In the genomic region with DNA sequence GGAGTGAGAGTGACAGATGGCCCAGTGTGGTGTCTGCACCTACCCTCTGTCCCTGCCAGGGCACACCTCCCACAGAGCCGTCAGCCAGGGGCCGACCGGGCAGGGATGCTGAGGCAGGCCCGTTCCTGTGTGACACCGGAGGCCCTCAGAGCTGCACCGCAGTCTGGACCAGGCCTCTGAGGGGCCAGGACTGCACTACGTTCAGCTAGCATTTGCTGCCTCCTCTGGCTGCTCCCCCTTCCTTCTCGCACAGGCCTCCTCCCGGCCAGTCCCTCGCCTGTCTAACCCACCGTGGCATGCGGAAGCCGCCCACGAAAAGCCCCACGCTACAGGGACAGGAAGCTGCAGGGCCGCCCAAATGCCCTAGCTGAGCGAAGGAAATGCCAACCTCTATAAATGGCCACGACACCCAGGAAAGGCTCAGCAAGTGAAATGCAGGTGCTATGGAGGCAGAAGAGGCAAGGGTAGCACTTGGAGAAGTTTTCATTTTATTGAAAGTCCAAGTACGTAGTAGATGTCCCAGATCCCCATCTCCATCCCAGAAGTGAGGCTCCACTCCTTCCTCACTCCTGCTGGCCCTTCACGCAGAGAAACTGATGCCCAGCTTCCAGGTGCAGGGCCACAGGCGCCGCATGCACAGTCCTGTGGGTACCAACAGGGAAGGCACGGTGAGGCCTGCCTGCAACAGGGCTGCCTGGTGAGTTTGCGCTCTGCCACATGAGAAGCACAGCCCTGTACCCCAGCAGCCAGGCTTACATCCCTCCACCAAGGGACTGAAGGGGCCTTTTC, we compare ENCODE assay signal across 19 cellular contexts. TPM values are rescaled to one million over a fixed set of nuclear protein-coding genes. Genes with fewer than 3 reads are reported as not detected.
DNase-seq lines count a peak whose midpoint lies in the region; ATAC-seq and TF ChIP-seq lines count a peak whose summit lies in the region.
"Had no signal": no experiment of that assay in that cellular context is flagged by ENCODE, and none has a peak within 500 bp of the region (broad histone marks: within the 10 kb centered on the region; RNA-seq: fewer than 3 reads in every experiment).

No MANE protein-coding gene starts in this region.

- H3K27me3 ChIP-seq in DND-41 (ENCODE audit: insufficient read depth, low read length, poor library complexity): no peaks in the 10 kb centered on the region

- DNase-seq in DND-41 (peak; percentile 13), NCI-H226 (peak; percentile 8), erythroblast (lab: John Stamatoyannopoulos, UW) (peak; percentile 8 to 21), osteocyte (ENCODE audit: extremely low spot score, unreplicated experiment) (peak; percentile 81), NOMO-1 treated with dmso at 0.1 percent for 144 hours (lab: John Stamatoyannopoulos, UW; ENCODE audit: unreplicated experiment) (no peak), T-helper 1 cell (no peak)
- no peak for DNase-seq in activated CD4-positive, alpha-beta memory T cell treated with anti-CD3 and anti-CD28 coated beads for 36 hours
- DNase-seq: Caco-2; CD4-positive, CD25-positive, alpha-beta regulatory T cell; H7; NCI-H1092; NCI-H1694; NCI-H2107; NCI-H345; NCI-H69; RPMI8226; SIG-M5 had no signal

- H3K9ac ChIP-seq in DND-41 (ENCODE audit: low read depth, low read length): no peak overlapping the region

- no peaks in the 10 kb centered on the region for H3K4me1 ChIP-seq in DND-41 (ENCODE audit: insufficient read depth, low read length)
- H3K4me1 ChIP-seq: Caco-2 had no signal

- H2AFZ ChIP-seq in DND-41 (ENCODE audit: low read depth, low read length): no peak overlapping the region

- TF ChIP-seq POLR2A in erythroblast (IDR thresholded peaks at IDR 0.05; ENCODE audit: low read length): no peak

- intact Hi-C loops in activated CD4-positive, alpha-beta memory T cell treated with anti-CD3 and anti-CD28 coated beads for 36 hours (cut with micrococcal nuclease): no loop called here

- no peak overlapping the region for H3K4me2 ChIP-seq in DND-41 (ENCODE audit: insufficient read depth, low read length)

- no peaks in the 10 kb centered on the region for H3K79me2 ChIP-seq in DND-41 (ENCODE audit: insufficient read depth, low read length)

- no peaks in the 10 kb centered on the region for H3K4me1 Mint-ChIP-seq in osteocyte (ENCODE audit: unreplicated experiment)
- H3K4me1 Mint-ChIP-seq in activated CD4-positive, alpha-beta memory T cell treated with anti-CD3 and anti-CD28 coated beads for 36 hours (ENCODE audit: low read depth): no peaks in the 10 kb centered on the region
- H3K4me1 Mint-ChIP-seq: CD4-positive, CD25-positive, alpha-beta regulatory T cell had no signal

- CTCF ChIA-PET in activated CD4-positive, alpha-beta memory T cell treated with anti-CD3 and anti-CD28 coated beads for 36 hours (lab: Charles Lee): no interaction called here

- no peak overlapping the region for H3K27ac ChIP-seq in DND-41 (ENCODE audit: low read length)

- ATAC-seq in DND-41 (ENCODE audit: insufficient read depth, low read depth) (no peak), esophagus mucosa (no peak)

- H3K27me3 Mint-ChIP-seq in osteocyte (ENCODE audit: unreplicated experiment): no peaks in the 10 kb centered on the region
- H3K27me3 Mint-ChIP-seq in activated CD4-positive, alpha-beta memory T cell treated with anti-CD3 and anti-CD28 coated beads for 36 hours: no peaks in the 10 kb centered on the region

- no peaks in the 10 kb centered on the region for H4K20me1 ChIP-seq in DND-41 (ENCODE audit: insufficient read depth, low read length)

- peaks cover 83% of the 10 kb centered on the region for H3K36me3 ChIP-seq in DND-41 (ENCODE audit: insufficient read depth, low read length)

- H3K9me3 Mint-ChIP-seq in osteocyte (ENCODE audit: unreplicated experiment): peaks cover 30% of the 10 kb centered on the region
- peaks cover 86% of the 10 kb centered on the region for H3K9me3 Mint-ChIP-seq in activated CD4-positive, alpha-beta memory T cell treated with anti-CD3 and anti-CD28 coated beads for 36 hours

- H3K9me3 ChIP-seq in DND-41 (ENCODE audit: insufficient read depth, low read length, severe bottlenecking): peaks cover 56% of the 10 kb centered on the region

- H3K4me3 ChIP-seq in DND-41 (ENCODE audit: low read depth in 1 of 2, low read length in 2 of 2): no peak overlapping the region

- peaks cover 80% of the 10 kb centered on the region for H3K36me3 Mint-ChIP-seq in osteocyte (ENCODE audit: unreplicated experiment)
- H3K36me3 Mint-ChIP-seq in activated CD4-positive, alpha-beta memory T cell treated with anti-CD3 and anti-CD28 coated beads for 36 hours: peaks cover 89% of the 10 kb centered on the region

- no peak overlapping the region for H3K27ac Mint-ChIP-seq in osteocyte (ENCODE audit: unreplicated experiment)
- no peak overlapping the region for H3K27ac Mint-ChIP-seq in activated CD4-positive, alpha-beta memory T cell treated with anti-CD3 and anti-CD28 coated beads for 36 hours
- H3K27ac Mint-ChIP-seq: CD4-positive, CD25-positive, alpha-beta regulatory T cell had no signal

- no peak for TF ChIP-seq CTCF in DND-41 (IDR thresholded peaks at IDR 0.05; ENCODE audit: borderline replicate concordance, extremely low read depth, low read length, poor library complexity, severe bottlenecking)
- no peak for TF ChIP-seq CTCF in osteocyte (IDR thresholded peaks at IDR 0.05)

- POLR2A ChIA-PET in activated CD4-positive, alpha-beta memory T cell treated with anti-CD3 and anti-CD28 coated beads for 36 hours (lab: Charles Lee): no interaction called here

- H3K4me3 Mint-ChIP-seq in osteocyte (ENCODE audit: unreplicated experiment): no peak overlapping the region
- no peak overlapping the region for H3K4me3 Mint-ChIP-seq in activated CD4-positive, alpha-beta memory T cell treated with anti-CD3 and anti-CD28 coated beads for 36 hours
- H3K4me3 Mint-ChIP-seq: CD4-positive, CD25-positive, alpha-beta regulatory T cell had no signal

RNA-seq across cellular contexts. Expression of a gene that starts 38.7 kb away (rescaled TPM):
- total RNA-seq in osteocyte (30.0 and 31.8 TPM in 2 replicates), esophagus mucosa (16.3 TPM)
- 10 to 100 TPM; 41.7 to 43.2 TPM for total RNA-seq in activated CD4-positive, alpha-beta memory T cell treated with anti-CD3 and anti-CD28 coated beads for 36 hours

RNA-seq across cellular contexts. Expression of a gene that starts 44.2 kb away (rescaled TPM):
- total RNA-seq in osteocyte (not detected in 2 replicates), esophagus mucosa (not detected)
- total RNA-seq in activated CD4-positive, alpha-beta memory T cell treated with anti-CD3 and anti-CD28 coated beads for 36 hours: not detected
- total RNA-seq: Caco-2; CD4-positive, CD25-positive, alpha-beta regulatory T cell; OCI-LY7 had no signal

Comparison
In these comparisons a context has a peak if more than half of its experiments do, and no peak if none do; other contexts are left out.
1. DNase-seq: peak in DND-41 (single experiment), NCI-H226 (single experiment), erythroblast (2 of 2) and osteocyte (single experiment); none in NOMO-1 treated with dmso at 0.1 percent for 144 hours (single experiment), T-helper 1 cell (0 of 5) and activated CD4-positive, alpha-beta memory T cell treated with anti-CD3 and anti-CD28 coated beads for 36 hours (single experiment).